In genomic region chr17:41786227-41787020, GRCh38 we compare ENCODE assay signal across 1 cellular context.
TF ChIP-seq lines count a peak whose summit lies in the region.

TSS of gene JUP (minus strand) at chr17:41786711. CDS start at chr17:41771854, 14,857 bp downstream.

TF ChIP-seq in K562, 482 proteins besides CTCF, POLR2A, EP300 and RAD21 (continued from another document and continues in another):
- no peak for TF ChIP-seq CBX2 (IDR thresholded peaks at IDR 0.05; ENCODE audit: insufficient read depth, low read length, poor library complexity, severe bottlenecking)
- TF ChIP-seq MBD2 (IDR thresholded peaks at IDR 0.05; ENCODE audit: borderline replicate concordance, low read depth): peak; percentile 99
- no peak for TF ChIP-seq ZBTB1 (CRISPR knock-in tag; IDR thresholded peaks at IDR 0.05; ENCODE audit: borderline replicate concordance, low read depth)
- TF ChIP-seq VEZF1 (CRISPR knock-in tag; IDR thresholded peaks at IDR 0.05): peak; percentile 13; the same call in 1 of the 2 replicates
- TF ChIP-seq ZBTB12 (CRISPR knock-in tag; IDR thresholded peaks at IDR 0.05): no peak
- no peak for TF ChIP-seq SRSF1 (IDR thresholded peaks at IDR 0.05; ENCODE audit: low read depth, low read length)
- no peak for TF ChIP-seq ZNF384 (IDR thresholded peaks at IDR 0.05; ENCODE audit: low read depth, low read length)
- no peak for TF ChIP-seq ZFP91 (CRISPR knock-in tag; IDR thresholded peaks at IDR 0.05)
- TF ChIP-seq POU5F1 (IDR thresholded peaks at IDR 0.05; ENCODE audit: borderline replicate concordance, low read depth, low read length, partially characterized antibody): no peak
- no peak for TF ChIP-seq ZNF212 (CRISPR knock-in tag; IDR thresholded peaks at IDR 0.05)
- TF ChIP-seq HNRNPLL (IDR thresholded peaks at IDR 0.05; ENCODE audit: low read depth, low read length, poor library complexity, severe bottlenecking): no peak
- TF ChIP-seq NFIX (CRISPR knock-in tag; IDR thresholded peaks at IDR 0.05; ENCODE audit: low read depth): no peak
- TF ChIP-seq ZNF764 (CRISPR knock-in tag; IDR thresholded peaks at IDR 0.05; ENCODE audit: low read depth): no peak
- no peak for TF ChIP-seq NCOA4 (IDR thresholded peaks at IDR 0.05; ENCODE audit: partially characterized antibody)
- no peak for TF ChIP-seq IRF2 (CRISPR knock-in tag; IDR thresholded peaks at IDR 0.05)
- 0 out of 2 replicates have a peak, but pooled peaks have one; percentile 1 for TF ChIP-seq MYNN (IDR thresholded peaks at IDR 0.05)
- no peak for TF ChIP-seq MYNN (CRISPR knock-in tag; IDR thresholded peaks at IDR 0.05)
- TF ChIP-seq MCM7 (IDR thresholded peaks at IDR 0.05): no peak
- TF ChIP-seq TARDBP (IDR thresholded peaks at IDR 0.05): peak; percentile 79; the same call in 1 of the 2 replicates
- no peak for TF ChIP-seq CBX8 (IDR thresholded peaks at IDR 0.05; ENCODE audit: borderline replicate concordance, extremely low read depth, low read depth, low read length, poor library complexity, severe bottlenecking)
- TF ChIP-seq IFI16 (CRISPR knock-in tag; IDR thresholded peaks at IDR 0.05): no peak
- TF ChIP-seq USF1 (CRISPR knock-in tag; IDR thresholded peaks at IDR 0.05): no peak
- TF ChIP-seq IRF1 (CRISPR knock-in tag; IDR thresholded peaks at IDR 0.05; ENCODE audit: borderline replicate concordance): no peak
- no peak for TF ChIP-seq E2F5 (CRISPR knock-in tag; IDR thresholded peaks at IDR 0.05)
- no peak for TF ChIP-seq SMARCA4 (IDR thresholded peaks at IDR 0.05)
- peak; percentile 90 for TF ChIP-seq SUPT5H (IDR thresholded peaks at IDR 0.05)
- no peak for TF ChIP-seq JUND (IDR thresholded peaks at IDR 0.05; ENCODE audit: borderline replicate concordance, low read depth, low read length)
- TF ChIP-seq JUND (tag; IDR thresholded peaks at IDR 0.05; ENCODE audit: borderline replicate concordance, low read depth, low read length): no peak
- TF ChIP-seq ZBTB34 (CRISPR knock-in tag; IDR thresholded peaks at IDR 0.05): no peak
- no peak for TF ChIP-seq NCOA6 (IDR thresholded peaks at IDR 0.05)
- TF ChIP-seq PYGO2 (tag; IDR thresholded peaks at IDR 0.05): no peak
- no peak for TF ChIP-seq HOMEZ (CRISPR knock-in tag; IDR thresholded peaks at IDR 0.05)
- no peak for TF ChIP-seq ETS2 (tag; IDR thresholded peaks at IDR 0.05; ENCODE audit: borderline replicate concordance, poor library complexity, severe bottlenecking)
- TF ChIP-seq ZNF589 (CRISPR knock-in tag; IDR thresholded peaks at IDR 0.05; ENCODE audit: low read depth): no peak
- TF ChIP-seq MCM3 (IDR thresholded peaks at IDR 0.05): no peak
- TF ChIP-seq ZNF592 (IDR thresholded peaks at IDR 0.05): peak; percentile 57
- TF ChIP-seq TBP (optimal IDR thresholded peaks at IDR 0.05; ENCODE audit: low read depth, low read length): peak; percentile 96
- TF ChIP-seq RFX7 (CRISPR knock-in tag; IDR thresholded peaks at IDR 0.05): no peak
- TF ChIP-seq ZNF354B (CRISPR knock-in tag; IDR thresholded peaks at IDR 0.05): no peak
- peak; percentile 57 for TF ChIP-seq L3MBTL2 (IDR thresholded peaks at IDR 0.05)
- TF ChIP-seq ATF4 (CRISPR knock-in tag; IDR thresholded peaks at IDR 0.05): no peak
- peak in 1 of 2 experiments; percentile 89; a peak in 2 of 4 replicates for TF ChIP-seq UBTF (IDR thresholded peaks at IDR 0.05; ENCODE audit: borderline replicate concordance in 1 of 2, low read depth in 2 of 2, low read length in 2 of 2)
- no peak for TF ChIP-seq NELFE (IDR thresholded peaks at IDR 0.05; ENCODE audit: insufficient read depth, insufficient read length)
- TF ChIP-seq BRD9 (IDR thresholded peaks at IDR 0.05; ENCODE audit: low read depth, partially characterized antibody): peak; percentile 10
- no peak for TF ChIP-seq POLR3G (IDR thresholded peaks at IDR 0.05; ENCODE audit: extremely low read depth, insufficient read length, insufficient replicate concordance)
- TF ChIP-seq PCBP2 (IDR thresholded peaks at IDR 0.05; ENCODE audit: low read depth, low read length, poor library complexity, severe bottlenecking): peak; percentile 40
- TF ChIP-seq STAT5B (CRISPR knock-in tag; IDR thresholded peaks at IDR 0.05): no peak
- no peak for TF ChIP-seq SMARCC2 (IDR thresholded peaks at IDR 0.05; ENCODE audit: low read depth)
